ENCODE assay signal across 27 cellular contexts in genomic region chr18:46447323-46447722, GRCh38.
"Had no signal": no experiment of that assay in that cellular context is flagged by ENCODE, and none has a peak within 500 bp of the region (broad histone marks: within the 10 kb centered on the region; RNA-seq: fewer than 3 reads in every experiment).

No MANE protein-coding gene starts in this region.

- DNase-seq: cortex of kidney; effector memory CD8-positive, alpha-beta T cell; esophagus squamous epithelium; foreskin melanocyte; glutamatergic neuron; heart right ventricle; hippocampal formation; islet precursor cell; kidney glomerular epithelial cell; left colon; left ventricle myocardium inferior; lower lobe of right lung; naive thymus-derived CD8-positive, alpha-beta T cell; nucleus accumbens; posterior cingulate gyrus; retina; right lobe of liver; small intestine; stimulated activated CD4-positive, alpha-beta T cell treated with anti-CD3 and anti-CD28 coated beads, Interleukin-15, amount 100 ng/mL, for 24 hours; stimulated activated CD4-positive, alpha-beta T cell treated with anti-CD3 and anti-CD28 coated beads, Interleukin-2, amount 100 ng/mL, for 48 hours; stimulated activated naive B cell treated with anti-CD40 and anti-IgM and Interleukin-4, amounts not matched to agents 10 μg/mL and 1 μg/mL and 100 μg/mL, for 72 hours; upper lobe of right lung; uterus had no signal

- H3K36me3 Mint-ChIP-seq: stimulated activated naive B cell treated with anti-CD40 and anti-IgM and Interleukin-4, amounts not matched to agents 10 μg/mL and 1 μg/mL and 100 μg/mL, for 72 hours had no signal

- H3K36me3 ChIP-seq: lower lobe of right lung, right lobe of liver, upper lobe of right lung, uterus had no signal

- H3K27me3 ChIP-seq: esophagus squamous epithelium, heart right ventricle, right lobe of liver, tibial nerve, upper lobe of right lung, uterus had no signal

- H3K27ac Mint-ChIP-seq: effector memory CD8-positive, alpha-beta T cell; stimulated activated naive B cell treated with anti-CD40 and anti-IgM and Interleukin-4, amounts not matched to agents 10 μg/mL and 1 μg/mL and 100 μg/mL, for 72 hours; stimulated activated naive CD8-positive, alpha-beta T cell treated with anti-CD3 and anti-CD28 coated beads, Interleukin-15, Interleukin-2, amounts not matched to agents 100 ng/mL and 50 ng/mL, for 24 hours had no signal

- H3K9me3 ChIP-seq: right lobe of liver, thoracic aorta, upper lobe of right lung, uterus had no signal

- H3K4me3 Mint-ChIP-seq: effector memory CD8-positive, alpha-beta T cell; naive thymus-derived CD8-positive, alpha-beta T cell; stimulated activated naive B cell treated with anti-CD40 and anti-IgM and Interleukin-4, amounts not matched to agents 10 μg/mL and 1 μg/mL and 100 μg/mL, for 72 hours; stimulated activated naive CD8-positive, alpha-beta T cell treated with anti-CD3 and anti-CD28 coated beads, Interleukin-15, Interleukin-2, amounts not matched to agents 100 ng/mL and 50 ng/mL, for 24 hours had no signal

- H3K4me3 ChIP-seq: esophagus squamous epithelium, heart right ventricle, left ventricle myocardium inferior, lower lobe of right lung, right lobe of liver, thoracic aorta, tibial nerve, upper lobe of right lung, uterus had no signal

- H3K27ac ChIP-seq: esophagus squamous epithelium, heart right ventricle, left ventricle myocardium inferior, lower lobe of right lung, right lobe of liver, thoracic aorta, tibial nerve, upper lobe of right lung, uterus had no signal

- H3K4me1 Mint-ChIP-seq: stimulated activated naive B cell treated with anti-CD40 and anti-IgM and Interleukin-4, amounts not matched to agents 10 μg/mL and 1 μg/mL and 100 μg/mL, for 72 hours had no signal

- FAIRE-seq: endometrium, small intestine had no signal

- H3K4me1 ChIP-seq: heart right ventricle, left ventricle myocardium inferior, lower lobe of right lung, right lobe of liver, tibial nerve, upper lobe of right lung, uterus had no signal

- H3K9me3 Mint-ChIP-seq: effector memory CD8-positive, alpha-beta T cell had no signal
